ENCODE assay signal across 1 cellular context in the genomic region with DNA sequence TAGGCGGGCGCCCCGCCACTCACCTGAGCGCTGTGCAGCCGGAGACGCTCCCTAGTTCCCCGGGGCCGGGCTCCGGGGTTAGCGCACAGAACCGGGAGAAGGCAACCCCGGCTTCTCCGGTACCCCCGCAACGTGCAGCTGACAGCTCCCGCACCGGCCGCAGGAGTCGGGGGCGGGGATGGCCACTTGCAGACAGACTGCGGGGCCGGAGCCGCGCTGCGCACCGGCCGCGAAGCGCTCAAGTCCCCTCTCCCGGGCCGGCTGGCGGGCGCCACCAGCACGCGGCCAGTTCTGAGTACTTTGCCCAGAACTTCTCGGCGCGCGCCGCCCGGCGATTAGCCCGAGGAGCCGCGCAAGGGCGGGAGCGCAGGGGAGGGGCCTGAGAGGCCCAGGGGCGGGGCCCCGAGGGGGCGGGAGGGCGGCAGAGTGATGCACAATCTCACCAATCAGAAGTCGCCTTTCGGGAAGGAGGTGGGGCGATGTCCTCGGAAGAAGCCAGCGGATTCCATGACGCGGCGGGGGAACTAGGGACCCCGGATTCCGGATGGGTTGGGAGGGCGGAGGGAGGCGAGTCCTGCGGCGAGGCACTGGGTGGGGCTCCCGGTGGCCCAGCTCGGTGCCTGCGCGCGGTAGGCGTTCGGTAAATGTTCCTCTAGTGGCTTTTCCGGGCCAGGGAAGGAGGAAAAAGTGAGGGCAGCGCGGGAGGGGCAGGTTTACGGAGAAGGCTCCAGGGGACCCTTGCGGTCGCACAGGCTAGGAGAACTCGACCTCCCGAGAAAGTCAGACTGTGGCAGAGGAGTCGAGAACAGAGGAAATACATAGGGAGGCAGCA.
TF ChIP-seq lines count a peak whose summit lies in the region.

A gene with protein sequence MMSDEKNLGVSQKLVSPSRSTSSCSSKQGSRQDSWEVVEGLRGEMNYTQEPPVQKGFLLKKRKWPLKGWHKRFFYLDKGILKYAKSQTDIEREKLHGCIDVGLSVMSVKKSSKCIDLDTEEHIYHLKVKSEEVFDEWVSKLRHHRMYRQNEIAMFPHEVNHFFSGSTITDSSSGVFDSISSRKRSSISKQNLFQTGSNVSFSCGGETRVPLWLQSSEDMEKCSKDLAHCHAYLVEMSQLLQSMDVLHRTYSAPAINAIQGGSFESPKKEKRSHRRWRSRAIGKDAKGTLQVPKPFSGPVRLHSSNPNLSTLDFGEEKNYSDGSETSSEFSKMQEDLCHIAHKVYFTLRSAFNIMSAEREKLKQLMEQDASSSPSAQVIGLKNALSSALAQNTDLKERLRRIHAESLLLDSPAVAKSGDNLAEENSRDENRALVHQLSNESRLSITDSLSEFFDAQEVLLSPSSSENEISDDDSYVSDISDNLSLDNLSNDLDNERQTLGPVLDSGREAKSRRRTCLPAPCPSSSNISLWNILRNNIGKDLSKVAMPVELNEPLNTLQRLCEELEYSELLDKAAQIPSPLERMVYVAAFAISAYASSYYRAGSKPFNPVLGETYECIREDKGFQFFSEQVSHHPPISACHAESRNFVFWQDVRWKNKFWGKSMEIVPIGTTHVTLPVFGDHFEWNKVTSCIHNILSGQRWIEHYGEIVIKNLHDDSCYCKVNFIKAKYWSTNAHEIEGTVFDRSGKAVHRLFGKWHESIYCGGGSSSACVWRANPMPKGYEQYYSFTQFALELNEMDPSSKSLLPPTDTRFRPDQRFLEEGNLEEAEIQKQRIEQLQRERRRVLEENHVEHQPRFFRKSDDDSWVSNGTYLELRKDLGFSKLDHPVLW (minus strand): TSS at position 316 of the 832 bp plus-strand sequence. CDS start 87,706 bp downstream, outside the sequence.

TF ChIP-seq in A549, 52 proteins besides CTCF, POLR2A, EP300 and RAD21 (continued from another document):
- TF ChIP-seq, protein P1, sequence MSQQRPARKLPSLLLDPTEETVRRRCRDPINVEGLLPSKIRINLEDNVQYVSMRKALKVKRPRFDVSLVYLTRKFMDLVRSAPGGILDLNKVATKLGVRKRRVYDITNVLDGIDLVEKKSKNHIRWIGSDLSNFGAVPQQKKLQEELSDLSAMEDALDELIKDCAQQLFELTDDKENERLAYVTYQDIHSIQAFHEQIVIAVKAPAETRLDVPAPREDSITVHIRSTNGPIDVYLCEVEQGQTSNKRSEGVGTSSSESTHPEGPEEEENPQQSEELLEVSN (IDR thresholded peaks at IDR 0.05; ENCODE audit: borderline replicate concordance, low read depth), result peak; percentile 63; the same call in 1 of the 2 replicates
- no peak for TF ChIP-seq GATA3 (IDR thresholded peaks at IDR 0.05; ENCODE audit: borderline replicate concordance)
- peak; percentile 44 to 61; a peak in 3 of 5 replicates for TF ChIP-seq JUN (IDR thresholded peaks at IDR 0.05)
